10 cellular contexts compared by ENCODE assay signal in genomic region chr6:6725834-6726194, GRCh38.
DNase-seq lines count a peak whose midpoint lies in the region; ATAC-seq, FAIRE-seq and TF ChIP-seq lines count a peak whose summit lies in the region.
"Had no signal": no experiment of that assay in that cellular context is flagged by ENCODE, and none has a peak within 500 bp of the region (broad histone marks: within the 10 kb centered on the region; RNA-seq: fewer than 3 reads in every experiment).

No MANE protein-coding gene starts in this region.

- BruUV-seq in Calu3 (replicated peaks; lab: Mats Ljungman, UMichigan): no TSS peak

- no peaks in the 10 kb centered on the region for H3K27me3 ChIP-seq in left ventricle myocardium inferior (ENCODE audit: low read depth)
- no peaks in the 10 kb centered on the region for H3K27me3 ChIP-seq in skeletal muscle tissue (ENCODE audit: control insufficient read depth in 3 of 3, insufficient read depth in 3 of 3, low read length in 3 of 3)

- H3K36me3 ChIP-seq in left ventricle myocardium inferior (no peaks in the 10 kb centered on the region), skeletal muscle tissue (ENCODE audit: control insufficient read depth in 3 of 3, insufficient read depth in 3 of 3, low read length in 3 of 3) (no peaks in the 10 kb centered on the region)

- H3K9me3 ChIP-seq in left ventricle myocardium inferior (replicated peaks): no peaks in the 10 kb centered on the region
- H3K9me3 ChIP-seq in skeletal muscle tissue (ENCODE audit: control insufficient read depth in 3 of 3, low read length in 3 of 3): no peaks in the 10 kb centered on the region

- H3K27ac Mint-ChIP-seq in Calu3 (ENCODE audit: unreplicated experiment): peak overlapping the region; percentile 39
- H3K27ac Mint-ChIP-seq: progenitor cell of endocrine pancreas had no signal

- H3K4me1 Mint-ChIP-seq in Calu3 (ENCODE audit: low read depth, unreplicated experiment): peaks cover 33% of the 10 kb centered on the region

- peak overlapping the region; percentile 89 for H3K27ac ChIP-seq in left ventricle myocardium inferior (replicated peaks)
- H3K27ac ChIP-seq in skeletal muscle tissue (ENCODE audit: low read depth, low read length): peak overlapping the region; percentile 81

- no peaks in the 10 kb centered on the region for H3K27me3 Mint-ChIP-seq in Calu3 (ENCODE audit: unreplicated experiment)
- H3K27me3 Mint-ChIP-seq: progenitor cell of endocrine pancreas had no signal

- peak overlapping the region; percentile 49 for H3K4me3 Mint-ChIP-seq in Calu3 (ENCODE audit: low read depth, unreplicated experiment)

- CTCF ChIA-PET in Calu3 (lab: Charles Lee): no interaction called here

- TF ChIP-seq POLR2A in GM12892 (IDR thresholded peaks at IDR 0.05; ENCODE audit: low read depth, low read length): no peak

- H3K9ac ChIP-seq in skeletal muscle tissue (ENCODE audit: low read depth in 1 of 3, low read length in 3 of 3): no peak overlapping the region

- no peak for ATAC-seq in GM18519 (IDR thresholded peaks at IDR 0.05; ENCODE audit: low FRiP score, unreplicated experiment)

- DNase-seq in Calu3 (no peak), NOMO-1 treated with dmso at 0.1 percent for 144 hours (lab: John Stamatoyannopoulos, UW; ENCODE audit: unreplicated experiment) (peak; percentile 77), left ventricle myocardium inferior (no peak), RCC 7860 (ENCODE audit: low spot score) (no peak), NCI-H2107 (lab: John Stamatoyannopoulos, UW) (no peak), GM12892 (ENCODE audit: insufficient read length) (no peak)

- no peaks in the 10 kb centered on the region for H3K9me3 Mint-ChIP-seq in Calu3 (ENCODE audit: low read depth, unreplicated experiment)

- H3K4me3 ChIP-seq in left ventricle myocardium inferior (no peak overlapping the region), skeletal muscle tissue (ENCODE audit: low read length in 3 of 3) (no peak overlapping the region)

- FAIRE-seq in RCC 7860 (lab: Jason Lieb, UNC): no peak
- FAIRE-seq in GM12892 (lab: Jason Lieb, UNC): no peak
- FAIRE-seq: islet of Langerhans had no signal

- no peak for TF ChIP-seq CTCF in Calu3 (IDR thresholded peaks at IDR 0.05; ENCODE audit: unreplicated experiment)
- TF ChIP-seq CTCF in left ventricle myocardium inferior (IDR thresholded peaks at IDR 0.05; ENCODE audit: borderline replicate concordance): no peak

- intact Hi-C loops in Calu3 (cut with micrococcal nuclease; ENCODE audit: unreplicated experiment) (no loop called here), left ventricle myocardium inferior (cut with micrococcal nuclease) (loop anchor here (10.0 kb wide), 1 partner anchor 509 kb away; no protein-coding TSS in a partner anchor)

- peaks cover 11% of the 10 kb centered on the region for H3K36me3 Mint-ChIP-seq in Calu3 (ENCODE audit: insufficient read depth, unreplicated experiment)

- H3K4me1 ChIP-seq in left ventricle myocardium inferior (peaks cover 49% of the 10 kb centered on the region), skeletal muscle tissue (ENCODE audit: control insufficient read depth in 3 of 3, insufficient read depth in 3 of 3, low read length in 3 of 3) (peaks cover 17 to 31% (median 28%) of the 10 kb centered on the region in 3 donors)
